Comparison of ENCODE assay signal across 8 cellular contexts in the genomic region with DNA sequence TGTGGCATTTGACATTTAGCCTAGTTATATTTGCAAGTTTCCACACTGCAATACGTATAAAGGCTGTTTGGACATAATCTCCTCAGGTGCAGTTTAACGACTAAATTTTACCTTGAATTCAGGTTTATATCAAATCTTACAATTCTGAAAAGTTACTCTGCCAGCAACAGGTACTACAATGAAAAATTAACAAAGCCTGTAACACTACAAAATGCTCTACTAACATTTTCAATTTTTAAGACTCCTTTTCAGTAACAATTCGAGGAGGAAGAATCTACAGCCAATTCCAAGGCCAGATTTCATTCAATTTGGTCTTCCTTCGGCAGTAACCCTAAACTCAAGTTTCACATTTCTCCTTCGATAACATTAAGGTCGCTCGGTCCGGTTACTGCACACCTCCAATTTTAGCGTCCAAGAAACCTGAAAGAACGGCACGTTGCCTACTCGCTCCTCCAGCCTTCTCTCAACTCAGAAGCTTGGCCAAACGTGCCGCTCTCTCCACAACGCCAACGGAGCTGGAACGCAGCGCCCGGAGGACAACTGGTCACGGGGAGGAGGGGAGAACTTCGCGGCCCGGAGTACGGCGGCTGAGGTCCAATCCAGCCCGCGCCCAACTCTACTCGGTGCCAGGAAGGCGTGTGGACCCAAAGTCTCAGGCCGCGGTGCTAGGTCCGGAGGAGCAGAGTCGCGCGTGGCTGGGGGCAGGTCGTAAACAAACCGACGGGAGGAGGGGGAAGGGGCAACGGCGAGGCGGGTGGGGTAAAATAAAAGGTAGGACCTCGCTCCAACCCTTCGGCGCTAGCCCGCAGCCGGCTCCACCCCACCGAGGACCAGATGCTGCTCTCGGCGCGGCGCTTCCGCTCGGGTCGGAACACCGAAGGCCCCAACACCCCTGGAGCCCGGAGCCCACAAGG. TPM values are rescaled to one million over a fixed set of nuclear protein-coding genes. Genes with fewer than 3 reads are reported as not detected.
DNase-seq lines count a peak whose midpoint lies in the region; ATAC-seq and TF ChIP-seq lines count a peak whose summit lies in the region.

No MANE protein-coding gene starts in this region.

- H3K9me3 ChIP-seq in BE2C = no peaks in the 10 kb centered on the region
- H3K9me3 ChIP-seq in RWPE2 (ENCODE audit: severe bottlenecking) = no peaks in the 10 kb centered on the region
- no peaks in the 10 kb centered on the region for H3K9me3 ChIP-seq in ascending aorta

- peak overlapping the region; percentile 58 for H3K27ac ChIP-seq in RWPE2 (ENCODE audit: poor library complexity, severe bottlenecking)
- H3K27ac ChIP-seq in ascending aorta = peak overlapping the region; percentile 95 to 99

- H3K4me1 ChIP-seq in BE2C (no peaks in the 10 kb centered on the region), RWPE2 (ENCODE audit: insufficient read depth, poor library complexity, severe bottlenecking) (peaks cover 8% of the 10 kb centered on the region), ascending aorta (peaks cover 0 to 23% of the 10 kb centered on the region in 2 donors)

- ATAC-seq in GM19025 (IDR thresholded peaks at IDR 0.05; ENCODE audit: low read depth, unreplicated experiment) (peak; percentile 11), HG03175 (IDR thresholded peaks at IDR 0.05; ENCODE audit: unreplicated experiment) (peak; percentile 14), RWPE2 (ENCODE audit: low read depth) (peak; percentile 47)

- H3K27me3 ChIP-seq in BE2C = no peaks in the 10 kb centered on the region
- H3K27me3 ChIP-seq in RWPE2 (ENCODE audit: insufficient read depth, poor library complexity, severe bottlenecking) = no peaks in the 10 kb centered on the region
- no peaks in the 10 kb centered on the region for H3K27me3 ChIP-seq in ascending aorta

- intact Hi-C loops in ascending aorta (cut with DNase I) = loop anchor here (2.0 to 10.0 kb wide), 3 partner anchors 15 to 531 kb away; a partner anchor contains a TSS

- no peaks in the 10 kb centered on the region for H3K36me3 ChIP-seq in BE2C
- peaks cover 11% of the 10 kb centered on the region for H3K36me3 ChIP-seq in RWPE2 (ENCODE audit: low read depth)
- no peaks in the 10 kb centered on the region for H3K36me3 ChIP-seq in ascending aorta

- H3K4me3 ChIP-seq in BE2C (ENCODE audit: low read depth, low read length) (peak overlapping the region; percentile 81), RWPE2 (ENCODE audit: severe bottlenecking) (peak overlapping the region; percentile 91), ascending aorta (peak overlapping the region; percentile 73 to 98)

- TF ChIP-seq CTCF in BE2C (IDR thresholded peaks at IDR 0.05; ENCODE audit: low read depth, low read length) (no peak), RWPE2 (IDR thresholded peaks at IDR 0.05; ENCODE audit: poor library complexity, severe bottlenecking) (no peak), ascending aorta (IDR thresholded peaks at IDR 0.05) (peak in 1 of 3 experiments; percentile 19)

- DNase-seq in BE2C (peak; percentile 61), RWPE2 (ENCODE audit: low spot score) (peak; percentile 73), ascending aorta (ENCODE audit: low spot score in 2 of 2) (peak; percentile 21 to 88), hepatic stellate cell (ENCODE audit: low spot score) (peak; percentile 58), putamen (ENCODE audit: low spot score) (peak; percentile 69), DMS153 (lab: John Stamatoyannopoulos, UW) (no peak)

RNA-seq across cellular contexts. Expression of a gene that starts 0.7 kb away (rescaled TPM):
- 11.2 TPM for polyA plus RNA-seq in BE2C (2012; ENCODE audit: insufficient read depth, insufficient read length, low read depth)
- 20.5 TPM for total RNA-seq in ascending aorta
